ENCODE assay signal across 9 cellular contexts in genomic region chr1:230270940-230271325, GRCh38.
DNase-seq lines count a peak whose midpoint lies in the region; ATAC-seq and TF ChIP-seq lines count a peak whose summit lies in the region.
"Had no signal": no experiment of that assay in that cellular context is flagged by ENCODE, and none has a peak within 500 bp of the region (broad histone marks: within the 10 kb centered on the region; RNA-seq: fewer than 3 reads in every experiment).

No MANE protein-coding gene starts in this region.

- ATAC-seq in left lobe of liver, result no peak

- peaks cover 19 to 42% (median 40%) of the 10 kb centered on the region in 4 donors for H3K4me1 ChIP-seq in esophagus muscularis mucosa
- H3K4me1 ChIP-seq in thymus (ENCODE audit: control insufficient read depth, insufficient read depth, low read length), result peaks cover 54% of the 10 kb centered on the region
- peaks cover 21% of the 10 kb centered on the region for H3K4me1 ChIP-seq in vagina

- intact Hi-C loops in esophagus muscularis mucosa (cut with DNase I) (no loop called here), vagina (cut with DNase I) (no loop called here)

- WGBS in esophagus muscularis mucosa, result 59% methylated on average over 6 of the region's 6 CpGs
- WGBS in thymus, result 42% methylated on average over 6 of the region's 6 CpGs

- peak; percentile 43 for DNase-seq in activated T-cell treated with anti-CD3 and anti-CD28 coated beads, Interleukin-2, amount 50 U/mL, for 24 hours
- no peak for DNase-seq in activated T-cell treated with anti-CD3 and anti-CD28 coated beads, Interleukin-2, amount 50 U/mL, for 48 hours
- peak; percentile 93 for DNase-seq in NCI-H69 (lab: John Stamatoyannopoulos, UW)
- no peak for DNase-seq in esophagus muscularis mucosa (ENCODE audit: extremely low spot score)
- DNase-seq in vagina (ENCODE audit: extremely low spot score in 2 of 2), result no peak
- no peak for DNase-seq in left lobe of liver (ENCODE audit: low spot score)
- no peak for DNase-seq in GM03348 (ENCODE audit: low spot score)
- DNase-seq: RPMI8226 had no signal

- H3K36me3 Mint-ChIP-seq in activated T-cell treated with anti-CD3 and anti-CD28 coated beads, Interleukin-2, amount 50 U/mL, for 24 hours (ENCODE audit: low read depth), result peaks cover 74% of the 10 kb centered on the region

- H3K27me3 ChIP-seq in esophagus muscularis mucosa (no peaks in the 10 kb centered on the region), thymus (ENCODE audit: control insufficient read depth, insufficient read depth) (no peaks in the 10 kb centered on the region), vagina (no peaks in the 10 kb centered on the region)

- peaks cover 3 to 71% (median 47%) of the 10 kb centered on the region in 4 donors for H3K36me3 ChIP-seq in esophagus muscularis mucosa
- H3K36me3 ChIP-seq in thymus (ENCODE audit: control insufficient read depth, insufficient read depth), result peaks cover 35% of the 10 kb centered on the region
- H3K36me3 ChIP-seq in vagina, result peaks cover 0 to 13% of the 10 kb centered on the region in 2 donors

- H3K4me3 Mint-ChIP-seq in activated T-cell treated with anti-CD3 and anti-CD28 coated beads, Interleukin-2, amount 50 U/mL, for 24 hours, result peak overlapping the region; percentile 34

- H3K4me1 Mint-ChIP-seq in activated T-cell treated with anti-CD3 and anti-CD28 coated beads, Interleukin-2, amount 50 U/mL, for 24 hours (ENCODE audit: low read depth), result peaks cover 59% of the 10 kb centered on the region

- TF ChIP-seq POLR2A in esophagus muscularis mucosa (IDR thresholded peaks at IDR 0.05; ENCODE audit: low read depth), result no peak
- TF ChIP-seq POLR2A in vagina (IDR thresholded peaks at IDR 0.05), result no peak

- H3K9me3 ChIP-seq in esophagus muscularis mucosa (no peaks in the 10 kb centered on the region), thymus (ENCODE audit: control insufficient read depth) (no peaks in the 10 kb centered on the region), vagina (no peaks in the 10 kb centered on the region)

- no peak for TF ChIP-seq EP300 in esophagus muscularis mucosa (IDR thresholded peaks at IDR 0.05)

- H3K27me3 Mint-ChIP-seq in activated T-cell treated with anti-CD3 and anti-CD28 coated beads, Interleukin-2, amount 50 U/mL, for 24 hours, result no peaks in the 10 kb centered on the region

- H3K27ac ChIP-seq in esophagus muscularis mucosa (replicated peaks in 1 of 4) (peak overlapping the region in 3 of 4 donors; percentile 7 to 57 (median 38)), thymus (ENCODE audit: low read depth) (peak overlapping the region; percentile 27), vagina (no peak overlapping the region)

- H3K27ac Mint-ChIP-seq in activated T-cell treated with anti-CD3 and anti-CD28 coated beads, Interleukin-2, amount 50 U/mL, for 24 hours, result peak overlapping the region; percentile 94

- TF ChIP-seq CTCF in esophagus muscularis mucosa (IDR thresholded peaks at IDR 0.05) (no peak), vagina (IDR thresholded peaks at IDR 0.05) (no peak)

- H3K9me3 Mint-ChIP-seq in activated T-cell treated with anti-CD3 and anti-CD28 coated beads, Interleukin-2, amount 50 U/mL, for 24 hours, result no peaks in the 10 kb centered on the region

- no peak overlapping the region for H3K4me3 ChIP-seq in esophagus muscularis mucosa
- H3K4me3 ChIP-seq in thymus (ENCODE audit: low read length), result no peak overlapping the region
- no peak overlapping the region for H3K4me3 ChIP-seq in vagina

Comparison
In these comparisons a context has a peak if more than half of its experiments do, and no peak if none do; other contexts are left out.
1. DNase-seq: peak in activated T-cell treated with anti-CD3 and anti-CD28 coated beads, Interleukin-2, amount 50 U/mL, for 24 hours (single experiment) and NCI-H69 (single experiment); none in activated T-cell treated with anti-CD3 and anti-CD28 coated beads, Interleukin-2, amount 50 U/mL, for 48 hours (0 of 2), esophagus muscularis mucosa (single experiment), vagina (0 of 2), left lobe of liver (single experiment) and GM03348 (single experiment).